In genomic region chr5:67494186-67494842, GRCh38 we compare ENCODE assay signal across 13 cellular contexts.
DNase-seq lines count a peak whose midpoint lies in the region; ATAC-seq and TF ChIP-seq lines count a peak whose summit lies in the region.
"Had no signal": no experiment of that assay in that cellular context is flagged by ENCODE, and none has a peak within 500 bp of the region (broad histone marks: within the 10 kb centered on the region; RNA-seq: fewer than 3 reads in every experiment).

No MANE protein-coding gene starts in this region.

- no peaks in the 10 kb centered on the region for H3K27me3 Mint-ChIP-seq in nephron (ENCODE audit: low read depth)
- H3K27me3 Mint-ChIP-seq: memory B cell had no signal

- H4K20me1 ChIP-seq in Karpas-422 (ENCODE audit: insufficient read depth, low read depth, low read length): no peaks in the 10 kb centered on the region

- H3K4me1 ChIP-seq in esophagus squamous epithelium (peaks cover 0 to 30% (median 10%) of the 10 kb centered on the region in 3 donors), upper lobe of right lung (peaks cover 6% of the 10 kb centered on the region), Karpas-422 (ENCODE audit: low read length) (no peaks in the 10 kb centered on the region)
- H3K4me1 ChIP-seq: spleen had no signal

- ATAC-seq in upper lobe of right lung (peak; percentile 8), HG02642 (IDR thresholded peaks at IDR 0.05; ENCODE audit: poor library complexity, unreplicated experiment) (no peak), GM21381 (IDR thresholded peaks at IDR 0.05; ENCODE audit: unreplicated experiment) (no peak)

- peaks cover 47% of the 10 kb centered on the region for H3K4me1 Mint-ChIP-seq in nephron
- H3K4me1 Mint-ChIP-seq: memory B cell had no signal

- 57 to 67% methylated on average over 12 to 14 of the region's 14 CpGs for WGBS in esophagus squamous epithelium, 2 donors

- DNase-seq in SHP77 (lab: John Stamatoyannopoulos, UW) (peak; percentile 9 to 14), SHP77 treated with DMSO at 0.1 percent for 48 hours (lab: John Stamatoyannopoulos, UW) (no peak), esophagus squamous epithelium (lab: John Stamatoyannopoulos, UW) (no peak), upper lobe of right lung (no peak), Karpas-422 (no peak)
- DNase-seq: activated naive CD4-positive, alpha-beta T cell treated with anti-CD3 and anti-CD28 coated beads, Interleukin-2, amount 50 U/mL, for 16 hours; spleen; stimulated activated CD8-positive, alpha-beta memory T cell treated with anti-CD3 and anti-CD28 coated beads, Interleukin-4, amount 100 ng/mL, for 48 hours had no signal

- H3K9me2 ChIP-seq in Karpas-422 (replicated peaks; ENCODE audit: insufficient read depth, low read length): no peaks in the 10 kb centered on the region

- H3K27me3 ChIP-seq in esophagus squamous epithelium (no peaks in the 10 kb centered on the region), upper lobe of right lung (no peaks in the 10 kb centered on the region), Karpas-422 (ENCODE audit: low read length) (no peaks in the 10 kb centered on the region)
- H3K27me3 ChIP-seq: spleen had no signal

- H3K36me3 Mint-ChIP-seq in nephron (ENCODE audit: low read depth): no peaks in the 10 kb centered on the region
- H3K36me3 Mint-ChIP-seq: memory B cell had no signal

- H3K9me3 Mint-ChIP-seq in nephron: peaks cover 1% of the 10 kb centered on the region

- no peak for TF ChIP-seq POLR2A in esophagus squamous epithelium (IDR thresholded peaks at IDR 0.05)

- H3K27ac ChIP-seq in esophagus squamous epithelium (peak overlapping the region; percentile 13 to 77 (median 62)), upper lobe of right lung (no peak overlapping the region), Karpas-422 (ENCODE audit: low read length) (no peak overlapping the region)

- H3K79me2 ChIP-seq in Karpas-422 (ENCODE audit: low read length): no peaks in the 10 kb centered on the region

- no peaks in the 10 kb centered on the region for H3K36me3 ChIP-seq in esophagus squamous epithelium
- H3K36me3 ChIP-seq in upper lobe of right lung: no peaks in the 10 kb centered on the region
- no peaks in the 10 kb centered on the region for H3K36me3 ChIP-seq in Karpas-422 (ENCODE audit: insufficient read depth, low read length)
- H3K36me3 ChIP-seq: spleen had no signal

- no peak overlapping the region for H3K4me2 ChIP-seq in Karpas-422 (ENCODE audit: low read depth, low read length, poor library complexity, severe bottlenecking)

- H3K9me3 ChIP-seq in esophagus squamous epithelium (no peaks in the 10 kb centered on the region), upper lobe of right lung (no peaks in the 10 kb centered on the region), Karpas-422 (ENCODE audit: low read length) (no peaks in the 10 kb centered on the region)

- peak overlapping the region; percentile 51 to 90 (median 65) for H3K27ac Mint-ChIP-seq in nephron
- H3K27ac Mint-ChIP-seq: memory B cell had no signal

- H3K4me3 Mint-ChIP-seq in nephron: peak overlapping the region in 1 of 3 experiments; percentile 5
- H3K4me3 Mint-ChIP-seq: memory B cell had no signal

- H2AFZ ChIP-seq in Karpas-422 (ENCODE audit: low read length): no peak overlapping the region

- TF ChIP-seq CTCF in esophagus squamous epithelium (IDR thresholded peaks at IDR 0.05) (no peak), nephron (IDR thresholded peaks at IDR 0.05; ENCODE audit: unreplicated experiment in 3 of 3) (no peak), upper lobe of right lung (IDR thresholded peaks at IDR 0.05) (no peak)

- no peak overlapping the region for H3K9ac ChIP-seq in Karpas-422 (ENCODE audit: low read length)

- H3K4me3 ChIP-seq in esophagus squamous epithelium: no peak overlapping the region
- no peak overlapping the region for H3K4me3 ChIP-seq in upper lobe of right lung
- no peak overlapping the region for H3K4me3 ChIP-seq in Karpas-422 (ENCODE audit: low read length)
- H3K4me3 ChIP-seq: coronary artery, spleen had no signal

- intact Hi-C loops in esophagus squamous epithelium (cut with DNase I): no loop called here
- intact Hi-C loops in upper lobe of right lung (cut with DNase I): no loop called here

Comparison
In these comparisons a context has a peak if more than half of its experiments do, and no peak if none do; other contexts are left out.
1. DNase-seq: peak in SHP77 (2 of 2); none in SHP77 treated with DMSO at 0.1 percent for 48 hours (single experiment), esophagus squamous epithelium (single experiment), upper lobe of right lung (single experiment) and Karpas-422 (single experiment).
2. H3K27ac ChIP-seq: peak in esophagus squamous epithelium (4 of 4); none in upper lobe of right lung (single experiment) and Karpas-422 (single experiment).